9 cellular contexts compared by ENCODE assay signal in the genomic region with DNA sequence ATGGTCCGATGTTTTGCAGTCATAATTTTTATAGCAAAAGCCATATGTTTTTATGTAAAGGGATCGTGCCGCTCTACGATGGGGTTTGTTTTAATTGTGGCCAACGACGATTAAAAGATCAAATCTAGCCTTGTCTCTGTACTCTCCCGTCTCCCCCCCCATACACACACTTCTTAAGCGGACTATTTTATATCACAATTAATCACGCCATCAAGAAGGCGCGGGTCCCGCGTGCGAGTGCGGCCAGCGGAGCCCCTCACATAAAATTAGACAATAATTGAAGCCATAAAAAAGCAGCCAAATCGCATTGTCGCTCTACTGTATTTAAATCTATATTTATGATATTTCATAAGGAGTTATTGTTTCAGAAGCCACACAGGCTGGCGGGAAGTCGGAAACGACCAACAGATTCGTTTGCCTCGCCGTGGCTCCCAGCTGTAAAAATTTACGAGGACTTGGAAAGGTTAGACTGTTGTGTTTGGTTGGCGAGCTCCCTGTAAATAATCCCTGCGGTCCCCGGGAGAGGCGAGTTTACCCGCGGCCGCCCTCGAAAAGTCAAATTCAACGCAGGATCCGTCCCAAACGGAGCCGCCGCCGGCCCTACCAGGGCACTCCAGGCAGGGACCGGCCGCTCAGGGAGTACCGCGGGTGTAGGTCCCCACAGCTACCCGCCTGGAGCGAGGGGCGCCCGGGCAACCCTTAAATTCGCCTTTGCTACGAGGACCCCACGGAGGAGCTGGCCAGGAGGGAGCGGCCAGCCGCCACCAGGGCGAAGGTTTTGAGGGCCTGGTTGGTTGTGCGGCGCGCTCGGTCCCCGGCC. TPM values are rescaled to one million over a fixed set of nuclear protein-coding genes. Genes with fewer than 3 reads are reported as not detected.
DNase-seq lines count a peak whose midpoint lies in the region; ATAC-seq and TF ChIP-seq lines count a peak whose summit lies in the region.
"Had no signal": no experiment of that assay in that cellular context is flagged by ENCODE, and none has a peak within 500 bp of the region (broad histone marks: within the 10 kb centered on the region; RNA-seq: fewer than 3 reads in every experiment).

No MANE protein-coding gene starts in this region.

- POLR2A ChIA-PET in PC-3 (lab: Charles Lee; ENCODE audit: unreplicated experiment) = interaction anchor here (0.6 to 1.2 kb wide), 9 partner anchors 10 to 755 kb away, joined by 3 to 5 read pairs (median 3); no protein-coding TSS in a partner anchor

- TF ChIP-seq CTCF in PC-3 (conservative IDR thresholded peaks at IDR 0.05; ENCODE audit: low read depth, low read length) (no peak), fibroblast of mammary gland (conservative IDR thresholded peaks at IDR 0.05; ENCODE audit: control insufficient read depth, insufficient read depth, low read depth, low read length) (no peak), sigmoid colon (IDR thresholded peaks at IDR 0.05) (no peak)

- intact Hi-C loops in PC-3 (cut with micrococcal nuclease) (loop anchor here (1.0 to 5.0 kb wide), 5 partner anchors 9 to 1009 kb away; partner anchors contain the start of genes CBX3, HNRNPA2B1 and HOXA13), sigmoid colon (cut with DNase I) (loop anchor here (2.0 to 5.0 kb wide), 3 partner anchors 15 to 1309 kb away; partner anchors contain the start of gene HOXA2)

- no peak for TF ChIP-seq EP300 in sigmoid colon (IDR thresholded peaks at IDR 0.05)

- no peaks in the 10 kb centered on the region for H3K9me2 ChIP-seq in PC-3 (replicated peaks; ENCODE audit: low read length)

- TF ChIP-seq POLR2A in sigmoid colon (IDR thresholded peaks at IDR 0.05) (peak in 1 of 2 donors; percentile 66), erythroblast (IDR thresholded peaks at IDR 0.05; ENCODE audit: low read length) (no peak)

- H3K4me1 ChIP-seq in PC-3 (ENCODE audit: insufficient read depth, low read length) = peaks cover 11% of the 10 kb centered on the region
- H3K4me1 ChIP-seq in sigmoid colon = peaks cover 0 to 45% (median 38%) of the 10 kb centered on the region in 4 donors

- peak; percentile 2; the same call in 1 of the 2 replicates for ATAC-seq in PC-3

- BruUV-seq in PC-3 (replicated peaks; lab: Mats Ljungman, UMichigan) = TSS peak; percentile 23

- H3K27me3 ChIP-seq in PC-3 (ENCODE audit: low read length) = no peaks in the 10 kb centered on the region
- no peaks in the 10 kb centered on the region for H3K27me3 ChIP-seq in sigmoid colon

- peak overlapping the region; percentile 90 for H3K9ac ChIP-seq in PC-3 (ENCODE audit: low read length)

- peaks cover 5% of the 10 kb centered on the region for H3F3A ChIP-seq in PC-3 (ENCODE audit: low read length, unreplicated experiment)

- DNase-seq in EL (peak; percentile 58), PC-3 (peak; percentile 67), fibroblast of mammary gland (ENCODE audit: low read depth) (peak; percentile 62), sigmoid colon (peak; percentile 83), NCI-H446 (lab: John Stamatoyannopoulos, UW) (no peak), erythroblast (lab: John Stamatoyannopoulos, UW) (no peak), SKM-1 treated with dmso at 0.1 percent for 144 hours (lab: John Stamatoyannopoulos, UW; ENCODE audit: unreplicated experiment) (no peak)
- no peak for DNase-seq in stimulated activated CD4-positive, alpha-beta T cell treated with anti-CD3 and anti-CD28 coated beads, Interleukin-12 subunit alpha, Interleukin-12 subunit beta, amount 100 ng/mL, for 4 hours

- peak overlapping the region; percentile 65 for H2AFZ ChIP-seq in PC-3 (ENCODE audit: low read length)

- 2 to 3% methylated on average over 58 of the region's 58 CpGs for WGBS in sigmoid colon, 2 donors

- H3K36me3 ChIP-seq in PC-3 (ENCODE audit: low read depth, low read length) (peaks cover 26% of the 10 kb centered on the region), sigmoid colon (no peaks in the 10 kb centered on the region)

- no peaks in the 10 kb centered on the region for H3K9me3 ChIP-seq in PC-3 (ENCODE audit: low read length)
- no peaks in the 10 kb centered on the region for H3K9me3 ChIP-seq in sigmoid colon

- H3K4me3 ChIP-seq in PC-3 (ENCODE audit: low read length) = peak overlapping the region; percentile 84
- peak overlapping the region; percentile 77 for H3K4me3 ChIP-seq in fibroblast of mammary gland (ENCODE audit: control insufficient read depth, low read depth, low read length)
- peak overlapping the region; percentile 80 to 85 (median 82) for H3K4me3 ChIP-seq in sigmoid colon

- H4K20me1 ChIP-seq in PC-3 (ENCODE audit: low read length) = peaks cover 20% of the 10 kb centered on the region

- peak overlapping the region; percentile 93 for H3K4me2 ChIP-seq in PC-3 (ENCODE audit: low read length)

- peak overlapping the region; percentile 97 for H3K27ac ChIP-seq in PC-3 (ENCODE audit: low read length)
- H3K27ac ChIP-seq in sigmoid colon = peak overlapping the region in 3 of 4 donors; percentile 97 to 98 (median 98)

- CTCF ChIA-PET in PC-3 (lab: Charles Lee) = no interaction called here

- peaks cover 93% of the 10 kb centered on the region for H3K79me2 ChIP-seq in PC-3 (ENCODE audit: low read length)

RNA-seq across cellular contexts. Expression of gene HOXA9, which starts 0.5 kb away (rescaled TPM):
- total RNA-seq in PC-3 (2014; rRNA removed) (69.0 and 85.3 TPM in 2 replicates), sigmoid colon (10 to 100 TPM; 13.0 to 35.7 (median 18.2) TPM)
- polyA plus RNA-seq in sigmoid colon = 10 to 100 TPM; 21.4 to 22.4 (median 21.6) TPM
- total RNA-seq: T-helper 2 cell treated with Interferon-gamma antibody and Interleukin-4, amounts not matched to agents 100 ng/mL and 5 ng/mL, for 36 hours had no signal

RNA-seq across cellular contexts. Expression of gene HOXA10, which starts 8.3 kb away (rescaled TPM):
- total RNA-seq in PC-3 (2014; rRNA removed) (36.0 and 46.1 TPM in 2 replicates), sigmoid colon (10 to 100 TPM; 55.1 to 64.0 (median 59.5) TPM)
- 10 to 100 TPM; 22.2 to 25.0 (median 22.8) TPM for polyA plus RNA-seq in sigmoid colon
- total RNA-seq: T-helper 2 cell treated with Interferon-gamma antibody and Interleukin-4, amounts not matched to agents 100 ng/mL and 5 ng/mL, for 36 hours had no signal

RNA-seq across cellular contexts. Expression of gene HOXA7, which starts 9.4 kb away (rescaled TPM):
- total RNA-seq in PC-3 (2014; rRNA removed) = 2.6 and 2.8 TPM in 2 replicates
- 1 to 10 TPM; 4.7 to 9.1 (median 7.3) TPM for total RNA-seq in sigmoid colon
- polyA plus RNA-seq in sigmoid colon = 10 to 100 TPM; 18.0 to 23.9 (median 18.0) TPM
- total RNA-seq: T-helper 2 cell treated with Interferon-gamma antibody and Interleukin-4, amounts not matched to agents 100 ng/mL and 5 ng/mL, for 36 hours had no signal

RNA-seq across cellular contexts. Expression of gene HOXA3, which starts 13.5 kb away (rescaled TPM):
- total RNA-seq in PC-3 (2014; rRNA removed) (4.5 and 13.8 TPM in 2 replicates), sigmoid colon (10 to 100 TPM in 2 of 4 donors, 1 to 10 TPM in 2; 4.9 to 20.8 (median 12.0) TPM)
- 10 to 100 TPM in 2 of 3 donors, 1 to 10 TPM in 1; 3.9 to 15.6 (median 10.3) TPM for polyA plus RNA-seq in sigmoid colon
- total RNA-seq: T-helper 2 cell treated with Interferon-gamma antibody and Interleukin-4, amounts not matched to agents 100 ng/mL and 5 ng/mL, for 36 hours had no signal

RNA-seq across cellular contexts. Expression of gene HOXA6, which starts 18.3 kb away (rescaled TPM):
- total RNA-seq in PC-3 (2014; rRNA removed) = 6.9 and 8.3 TPM in 2 replicates
- 1 to 10 TPM; 4.2 to 10.0 (median 4.5) TPM for total RNA-seq in sigmoid colon
- 1 to 10 TPM in 2 of 3 donors, not detected in 1; 1.6 to 8.1 TPM for polyA plus RNA-seq in sigmoid colon
- total RNA-seq: T-helper 2 cell treated with Interferon-gamma antibody and Interleukin-4, amounts not matched to agents 100 ng/mL and 5 ng/mL, for 36 hours had no signal

Comparison
In these comparisons a context has a peak if more than half of its experiments do, and no peak if none do; other contexts are left out.
1. DNase-seq: peak in EL (single experiment), PC-3 (single experiment), fibroblast of mammary gland (single experiment) and sigmoid colon (single experiment); none in NCI-H446 (0 of 2), erythroblast (0 of 2), SKM-1 treated with dmso at 0.1 percent for 144 hours (single experiment) and stimulated activated CD4-positive, alpha-beta T cell treated with anti-CD3 and anti-CD28 coated beads, Interleukin-12 subunit alpha, Interleukin-12 subunit beta, amount 100 ng/mL, for 4 hours (single experiment).
2. Peak in every context shown above with its lines, with median percentiles within 50 percentile points of each other: H3K4me3 ChIP-seq.